In the genomic region with DNA sequence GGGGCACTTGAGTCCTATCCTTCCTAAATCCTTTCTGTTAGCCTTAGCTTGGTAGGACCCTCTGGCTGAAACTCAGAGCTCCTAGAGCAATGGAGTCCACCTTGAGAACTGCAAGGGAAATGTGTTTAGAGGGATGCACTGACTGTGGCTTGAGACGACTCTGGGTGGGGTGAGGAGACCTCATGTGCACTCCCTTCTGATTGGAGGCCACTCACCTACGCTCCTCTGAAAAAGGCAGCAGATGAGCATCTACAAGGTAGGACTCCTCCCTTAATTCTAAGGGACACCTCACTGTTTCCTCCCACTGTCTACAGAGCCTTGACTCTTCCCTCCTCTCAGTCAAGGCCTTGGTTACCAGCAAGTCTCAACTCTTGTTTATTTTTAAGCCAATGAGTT, we compare ENCODE assay signal across 10 cellular contexts. TPM values are rescaled to one million over a fixed set of nuclear protein-coding genes. Genes with fewer than 3 reads are reported as not detected.
DNase-seq lines count a peak whose midpoint lies in the region; ATAC-seq and TF ChIP-seq lines count a peak whose summit lies in the region.
"Had no signal": no experiment of that assay in that cellular context is flagged by ENCODE, and none has a peak within 500 bp of the region (broad histone marks: within the 10 kb centered on the region; RNA-seq: fewer than 3 reads in every experiment).

No MANE protein-coding gene starts in this region.

- no peaks in the 10 kb centered on the region for H3K27me3 Mint-ChIP-seq in CD8-positive, alpha-beta memory T cell
- H3K27me3 Mint-ChIP-seq in endodermal cell (ENCODE audit: insufficient read depth) = peaks cover 2% of the 10 kb centered on the region

- peak overlapping the region; percentile 62 for H3K4me3 ChIP-seq in CD8-positive, alpha-beta memory T cell (ENCODE audit: low read length)
- H3K4me3 ChIP-seq in endodermal cell (ENCODE audit: low read length) = no peak overlapping the region
- no peak overlapping the region for H3K4me3 ChIP-seq in parathyroid adenoma (ENCODE audit: low read depth, low read length)

- H3K9me3 Mint-ChIP-seq in CD8-positive, alpha-beta memory T cell = no peaks in the 10 kb centered on the region
- H3K9me3 Mint-ChIP-seq in endodermal cell = no peaks in the 10 kb centered on the region

- H3K27me3 ChIP-seq in CD8-positive, alpha-beta memory T cell (ENCODE audit: insufficient read depth, low read length, poor library complexity, severe bottlenecking) = no peaks in the 10 kb centered on the region
- H3K27me3 ChIP-seq in endodermal cell (ENCODE audit: control insufficient read depth, insufficient read depth, low read length, poor library complexity, severe bottlenecking) (no peaks in the 10 kb centered on the region), parathyroid adenoma (ENCODE audit: control insufficient read depth, insufficient read depth, low read length) (no peaks in the 10 kb centered on the region)

- H3K79me2 ChIP-seq in parathyroid adenoma = peaks cover 2% of the 10 kb centered on the region

- no peak overlapping the region for H3K27ac ChIP-seq in CD8-positive, alpha-beta memory T cell (ENCODE audit: low read depth, low read length)
- peak overlapping the region; percentile 95 for H3K27ac ChIP-seq in RWPE1
- no peak overlapping the region for H3K27ac ChIP-seq in endodermal cell (ENCODE audit: low read depth, low read length)
- peak overlapping the region; percentile 12 for H3K27ac ChIP-seq in parathyroid adenoma

- WGBS in endodermal cell (ENCODE audit: insufficient coverage in 1 of 2, insufficient read length in 1 of 2), 2 experiments = 84% methylated on average over 2 of the region's 2 CpGs; no CpG with 5 or more reads in 1 of the 2 experiments

- peaks cover 45% of the 10 kb centered on the region for H3K4me1 ChIP-seq in CD8-positive, alpha-beta memory T cell (ENCODE audit: insufficient read depth, low read length)
- H3K4me1 ChIP-seq in endodermal cell (ENCODE audit: control insufficient read depth, insufficient read depth, low read length) (peaks cover 23% of the 10 kb centered on the region), parathyroid adenoma (peaks cover 36% of the 10 kb centered on the region)

- DNase-seq in CD8-positive, alpha-beta memory T cell = no peak
- DNase-seq in RWPE1 (ENCODE audit: low spot score) (no peak), endodermal cell (no peak), inferior parietal cortex (ENCODE audit: extremely low spot score) (no peak), superior temporal gyrus (ENCODE audit: extremely low spot score) (no peak), nucleus accumbens (lab: John Stamatoyannopoulos, UW) (no peak)
- DNase-seq: stimulated activated CD4-positive, alpha-beta T cell treated with anti-CD3 and anti-CD28 coated beads, Interleukin-1b, Interleukin-23, amount 100 ng/mL, for 48 hours had no signal

- H3K4me2 ChIP-seq in parathyroid adenoma (ENCODE audit: low read length) = no peak overlapping the region

- H3K9me3 ChIP-seq in CD8-positive, alpha-beta memory T cell (ENCODE audit: low read length) = no peaks in the 10 kb centered on the region
- H3K9me3 ChIP-seq in endodermal cell (ENCODE audit: control insufficient read depth, low read length) = no peaks in the 10 kb centered on the region
- H3K9me3 ChIP-seq in parathyroid adenoma (ENCODE audit: control insufficient read depth, low read length) = no peaks in the 10 kb centered on the region

- H3K9ac ChIP-seq in endodermal cell (ENCODE audit: extremely low read depth, low read length, poor library complexity, severe bottlenecking) = no peak overlapping the region
- H3K9ac ChIP-seq in parathyroid adenoma = no peak overlapping the region

- CTCF ChIA-PET in CD8-positive, alpha-beta memory T cell (lab: Charles Lee) = interaction anchor here (1.5 to 1.7 kb wide), 2 partner anchors 17 to 154 kb away, joined by 3 to 4 read pairs; no protein-coding TSS in a partner anchor
- CTCF ChIA-PET in RWPE1 (lab: Yijun Ruan, JAX) = interaction anchor here (0.8 kb wide), 1 partner anchor 157 kb away, joined by 3 read pairs; no protein-coding TSS in a partner anchor

- POLR2A ChIA-PET in CD8-positive, alpha-beta memory T cell (lab: Charles Lee) = interaction anchor here (0.6 to 0.8 kb wide), 2 partner anchors 147 to 177 kb away, joined by 3 to 5 read pairs; a partner anchor contains a TSS
- POLR2A ChIA-PET in RWPE1 (lab: Yijun Ruan, JAX; ENCODE audit: low non-redundant PET) = interaction anchor here (0.6 kb wide), 1 partner anchor 132 kb away, joined by 3 read pairs; no protein-coding TSS in a partner anchor

- TF ChIP-seq CTCF in RWPE1 (conservative IDR thresholded peaks at IDR 0.05; ENCODE audit: low read depth) (no peak), endodermal cell (conservative IDR thresholded peaks at IDR 0.05) (no peak), parathyroid adenoma (IDR thresholded peaks at IDR 0.05) (no peak)

- ATAC-seq in GM19328 (IDR thresholded peaks at IDR 0.05; ENCODE audit: unreplicated experiment) = no peak

- peaks cover 0 to 11% (median 1%) of the 10 kb centered on the region in 3 donors for H3K36me3 Mint-ChIP-seq in CD8-positive, alpha-beta memory T cell
- no peaks in the 10 kb centered on the region for H3K36me3 Mint-ChIP-seq in endodermal cell (ENCODE audit: low read depth)

- no peak overlapping the region for H2AFZ ChIP-seq in parathyroid adenoma

- no peaks in the 10 kb centered on the region for H3K36me3 ChIP-seq in CD8-positive, alpha-beta memory T cell (ENCODE audit: insufficient read depth, low read length)
- H3K36me3 ChIP-seq in endodermal cell (ENCODE audit: control insufficient read depth, insufficient read depth, low read length) (peaks cover 4% of the 10 kb centered on the region), parathyroid adenoma (ENCODE audit: control insufficient read depth, insufficient read depth, low read length) (no peaks in the 10 kb centered on the region)

- peaks cover 39 to 70% (median 53%) of the 10 kb centered on the region in 3 donors for H3K4me1 Mint-ChIP-seq in CD8-positive, alpha-beta memory T cell
- peaks cover 43% of the 10 kb centered on the region for H3K4me1 Mint-ChIP-seq in endodermal cell

- H3K4me3 Mint-ChIP-seq in CD8-positive, alpha-beta memory T cell = peak overlapping the region; percentile 78 to 96 (median 89)
- H3K4me3 Mint-ChIP-seq in endodermal cell = peak overlapping the region; percentile 79

- peak overlapping the region in 7 of 8 donors; percentile 74 to 91 (median 84) for H3K27ac Mint-ChIP-seq in CD8-positive, alpha-beta memory T cell
- H3K27ac Mint-ChIP-seq in endodermal cell = no peak overlapping the region

RNA-seq across cellular contexts. Expression of a gene that starts 1.0 kb away (rescaled TPM):
- 10 to 100 TPM; 11.9 TPM for total RNA-seq in CD8-positive, alpha-beta memory T cell
- polyA plus RNA-seq in CD8-positive, alpha-beta memory T cell = 6.9 TPM
- 1 to 10 TPM; 5.5 to 8.1 TPM for total RNA-seq in endodermal cell
- polyA plus RNA-seq in endodermal cell (2013, experiment 1 of 2) = 27.5 TPM
- polyA plus RNA-seq in endodermal cell (2013, experiment 2 of 2) = 21.6 TPM

RNA-seq across cellular contexts. Expression of a gene that starts 2.9 kb away (rescaled TPM):
- total RNA-seq in CD8-positive, alpha-beta memory T cell = 10 to 100 TPM; 62.1 to 65.1 TPM
- polyA plus RNA-seq in CD8-positive, alpha-beta memory T cell = 26.3 TPM
- total RNA-seq in endodermal cell = 10 to 100 TPM; 48.4 to 60.3 TPM
- 60.9 TPM for polyA plus RNA-seq in endodermal cell (2013, experiment 1 of 2)
- polyA plus RNA-seq in endodermal cell (2013, experiment 2 of 2) = 51.7 TPM

RNA-seq across cellular contexts. Expression of a gene that starts 9.1 kb away (rescaled TPM):
- total RNA-seq in CD8-positive, alpha-beta memory T cell = not detected
- polyA plus RNA-seq in CD8-positive, alpha-beta memory T cell = not detected
- not detected for total RNA-seq in endodermal cell
- polyA plus RNA-seq in endodermal cell (2013, experiment 1 of 2) = 0.85 TPM
- not detected for polyA plus RNA-seq in endodermal cell (2013, experiment 2 of 2)
- total RNA-seq: H4 had no signal

RNA-seq across cellular contexts. Expression of a gene that starts 46.3 kb away (rescaled TPM):
- total RNA-seq in CD8-positive, alpha-beta memory T cell = 1,000 to 10,000 TPM in 1 of 2 experiments, 100 to 1,000 TPM in 1; 995 to 1,025 TPM
- 104 TPM for polyA plus RNA-seq in CD8-positive, alpha-beta memory T cell
- 1,000 to 10,000 TPM; 1,281 to 1,338 TPM for total RNA-seq in endodermal cell
- 1,028 TPM for polyA plus RNA-seq in endodermal cell (2013, experiment 1 of 2)
- 890 TPM for polyA plus RNA-seq in endodermal cell (2013, experiment 2 of 2)

RNA-seq across cellular contexts. Expression of a gene that starts 56.7 kb away (rescaled TPM):
- total RNA-seq in CD8-positive, alpha-beta memory T cell = 100 to 1,000 TPM; 234 to 236 TPM
- polyA plus RNA-seq in CD8-positive, alpha-beta memory T cell = 602 TPM
- total RNA-seq in endodermal cell = 100 to 1,000 TPM; 184 to 209 TPM
- polyA plus RNA-seq in endodermal cell (2013, experiment 1 of 2) = 101 TPM
- 95.7 TPM for polyA plus RNA-seq in endodermal cell (2013, experiment 2 of 2)

Comparison
In these comparisons a context has a peak if more than half of its experiments do, and no peak if none do; other contexts are left out.
1. H3K27ac ChIP-seq: peak in RWPE1 (single experiment) and parathyroid adenoma (single experiment); none in CD8-positive, alpha-beta memory T cell (single experiment) and endodermal cell (single experiment).